In the genomic region with DNA sequence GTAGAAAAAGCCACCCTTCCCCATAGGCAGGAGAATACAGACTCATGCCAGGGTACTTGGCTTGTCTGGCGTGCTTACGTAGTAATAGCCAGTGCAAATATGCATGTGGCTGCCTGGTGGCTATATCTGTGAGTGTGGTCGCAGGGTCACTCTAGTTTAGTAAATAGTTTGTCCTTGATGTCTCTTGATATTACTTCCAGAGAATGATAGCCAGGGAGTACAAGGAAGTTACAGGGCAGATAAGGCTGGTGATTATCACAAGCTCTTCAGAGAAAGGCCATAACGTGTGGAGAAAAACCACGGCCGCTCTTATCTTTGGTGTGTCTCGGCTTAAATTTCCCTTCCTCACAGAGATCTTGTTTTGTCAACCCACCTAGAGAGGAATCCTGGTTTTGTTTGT, we compare ENCODE assay signal across 1 cellular context.
TF ChIP-seq lines count a peak whose summit lies in the region.

No MANE protein-coding gene starts in this region.

TF ChIP-seq in WTC11, 78 proteins besides CTCF, POLR2A, EP300 and RAD21 (continued from another document):
- TF ChIP-seq, protein P1, sequence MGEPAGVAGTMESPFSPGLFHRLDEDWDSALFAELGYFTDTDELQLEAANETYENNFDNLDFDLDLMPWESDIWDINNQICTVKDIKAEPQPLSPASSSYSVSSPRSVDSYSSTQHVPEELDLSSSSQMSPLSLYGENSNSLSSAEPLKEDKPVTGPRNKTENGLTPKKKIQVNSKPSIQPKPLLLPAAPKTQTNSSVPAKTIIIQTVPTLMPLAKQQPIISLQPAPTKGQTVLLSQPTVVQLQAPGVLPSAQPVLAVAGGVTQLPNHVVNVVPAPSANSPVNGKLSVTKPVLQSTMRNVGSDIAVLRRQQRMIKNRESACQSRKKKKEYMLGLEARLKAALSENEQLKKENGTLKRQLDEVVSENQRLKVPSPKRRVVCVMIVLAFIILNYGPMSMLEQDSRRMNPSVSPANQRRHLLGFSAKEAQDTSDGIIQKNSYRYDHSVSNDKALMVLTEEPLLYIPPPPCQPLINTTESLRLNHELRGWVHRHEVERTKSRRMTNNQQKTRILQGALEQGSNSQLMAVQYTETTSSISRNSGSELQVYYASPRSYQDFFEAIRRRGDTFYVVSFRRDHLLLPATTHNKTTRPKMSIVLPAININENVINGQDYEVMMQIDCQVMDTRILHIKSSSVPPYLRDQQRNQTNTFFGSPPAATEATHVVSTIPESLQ (CRISPR knock-in tag; IDR thresholded peaks at IDR 0.05): no peak
- no peak for TF ChIP-seq ZBTB21 (CRISPR knock-in tag; IDR thresholded peaks at IDR 0.05; ENCODE audit: borderline replicate concordance)
